ENCODE assay signal across 2 cellular contexts in genomic region chr7:66185680-66186187, GRCh38.
TF ChIP-seq lines count a peak whose summit lies in the region.

No MANE protein-coding gene starts in this region.

TF ChIP-seq in HepG2, 621 proteins besides CTCF, POLR2A, EP300 and RAD21:
- TF ChIP-seq ZNF441 (CRISPR knock-in tag; IDR thresholded peaks at IDR 0.05; ENCODE audit: borderline replicate concordance) = peak; percentile 98
- peak; percentile 94; the same call in 1 of the 2 replicates for TF ChIP-seq ZNF124 (CRISPR knock-in tag; IDR thresholded peaks at IDR 0.05)
- no peak for TF ChIP-seq ZSCAN29 (CRISPR knock-in tag; conservative IDR thresholded peaks at IDR 0.05)

TF ChIP-seq in K562, 482 proteins besides CTCF, POLR2A, EP300 and RAD21:
- 0 out of 2 replicates have a peak, but pooled peaks have one; percentile 60 for TF ChIP-seq CBX5 (IDR thresholded peaks at IDR 0.05; ENCODE audit: borderline replicate concordance, low read depth)
- TF ChIP-seq, protein P1, sequence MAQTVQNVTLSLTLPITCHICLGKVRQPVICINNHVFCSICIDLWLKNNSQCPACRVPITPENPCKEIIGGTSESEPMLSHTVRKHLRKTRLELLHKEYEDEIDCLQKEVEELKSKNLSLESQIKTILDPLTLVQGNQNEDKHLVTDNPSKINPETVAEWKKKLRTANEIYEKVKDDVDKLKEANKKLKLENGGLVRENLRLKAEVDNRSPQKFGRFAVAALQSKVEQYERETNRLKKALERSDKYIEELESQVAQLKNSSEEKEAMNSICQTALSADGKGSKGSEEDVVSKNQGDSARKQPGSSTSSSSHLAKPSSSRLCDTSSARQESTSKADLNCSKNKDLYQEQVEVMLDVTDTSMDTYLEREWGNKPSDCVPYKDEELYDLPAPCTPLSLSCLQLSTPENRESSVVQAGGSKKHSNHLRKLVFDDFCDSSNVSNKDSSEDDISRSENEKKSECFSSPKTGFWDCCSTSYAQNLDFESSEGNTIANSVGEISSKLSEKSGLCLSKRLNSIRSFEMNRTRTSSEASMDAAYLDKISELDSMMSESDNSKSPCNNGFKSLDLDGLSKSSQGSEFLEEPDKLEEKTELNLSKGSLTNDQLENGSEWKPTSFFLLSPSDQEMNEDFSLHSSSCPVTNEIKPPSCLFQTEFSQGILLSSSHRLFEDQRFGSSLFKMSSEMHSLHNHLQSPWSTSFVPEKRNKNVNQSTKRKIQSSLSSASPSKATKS (CRISPR knock-in tag; IDR thresholded peaks at IDR 0.05) = no peak
- peak; percentile 80; the same call in 1 of the 2 replicates for TF ChIP-seq ZNF124 (CRISPR knock-in tag; IDR thresholded peaks at IDR 0.05)
- TF ChIP-seq CBX3 (IDR thresholded peaks at IDR 0.05; ENCODE audit: borderline replicate concordance in 1 of 2, low read length in 2 of 2) = peak in 1 of 2 experiments; percentile 28; a peak in 1 of 3 replicates
- no peak for TF ChIP-seq KLF6 (CRISPR knock-in tag; IDR thresholded peaks at IDR 0.05; ENCODE audit: borderline replicate concordance)
- TF ChIP-seq SPI1 (IDR thresholded peaks at IDR 0.05; ENCODE audit: borderline replicate concordance, low read depth, low read length) = peak; percentile 72
